1 cellular context compared by ENCODE assay signal in genomic region chr12:6523708-6524107, GRCh38.
TF ChIP-seq lines count a peak whose summit lies in the region.

No MANE protein-coding gene starts in this region.

TF ChIP-seq in K562, 482 proteins besides CTCF, POLR2A, EP300 and RAD21:
- TF ChIP-seq FOXJ3 (CRISPR knock-in tag; IDR thresholded peaks at IDR 0.05) (no peak), RFX1 (IDR thresholded peaks at IDR 0.05) (peak; percentile 15; the same call in 1 of the 2 replicates), ZNF23 (CRISPR knock-in tag; IDR thresholded peaks at IDR 0.05) (no peak), U2AF1 (optimal IDR thresholded peaks at IDR 0.05; ENCODE audit: low read depth, low read length) (no peak)
